Comparison of ENCODE assay signal across 8 cellular contexts in genomic region chr9:96136992-96137665, GRCh38.
DNase-seq lines count a peak whose midpoint lies in the region; ATAC-seq and TF ChIP-seq lines count a peak whose summit lies in the region.

No MANE protein-coding gene starts in this region.

- peak; percentile 69 for DNase-seq in Right ventricle myocardium superior
- no peak for DNase-seq in cardiac septum (ENCODE audit: low spot score)
- DNase-seq in Peyer's patch: peak; percentile 49 to 83 (median 66)
- peak; percentile 51 for DNase-seq in fibroblast of the aortic adventitia (ENCODE audit: low read depth)
- DNase-seq in skeletal muscle cell (ENCODE audit: low read depth): no peak
- DNase-seq in NCI-H226: no peak
- no peak for DNase-seq in cortex of kidney (lab: John Stamatoyannopoulos, UW)

- no peaks in the 10 kb centered on the region for H3K36me3 ChIP-seq in Peyer's patch

- ATAC-seq in Right ventricle myocardium superior (ENCODE audit: poor library complexity): peak; percentile 55
- ATAC-seq in HG02884 (IDR thresholded peaks at IDR 0.05; ENCODE audit: unreplicated experiment): peak; percentile 97

- H3K27ac ChIP-seq in Peyer's patch: peak overlapping the region; percentile 38 to 81 (median 66)

- peak overlapping the region in 2 of 4 donors; percentile 19 to 26 for H3K4me3 ChIP-seq in Peyer's patch
- H3K4me3 ChIP-seq in fibroblast of the aortic adventitia (ENCODE audit: low read depth, low read length): peak overlapping the region; percentile 25
- peak overlapping the region; percentile 25 for H3K4me3 ChIP-seq in skeletal muscle cell (ENCODE audit: low read depth, low read length)

- no peaks in the 10 kb centered on the region for H3K27me3 ChIP-seq in Peyer's patch

- peaks cover 0 to 13% (median 3%) of the 10 kb centered on the region in 4 donors for H3K4me1 ChIP-seq in Peyer's patch

- TF ChIP-seq POLR2A in Peyer's patch (IDR thresholded peaks at IDR 0.05): no peak

- TF ChIP-seq CTCF in Peyer's patch (IDR thresholded peaks at IDR 0.05) (no peak), fibroblast of the aortic adventitia (IDR thresholded peaks at IDR 0.05; ENCODE audit: insufficient read depth, low read length) (no peak)

- intact Hi-C loops in Right ventricle myocardium superior (cut with DNase I): no loop called here
- intact Hi-C loops in cardiac septum (cut with DNase I): no loop called here

- H3K9me3 ChIP-seq in Peyer's patch: no peaks in the 10 kb centered on the region

Comparison
In these comparisons a context has a peak if more than half of its experiments do, and no peak if none do; other contexts are left out.
1. DNase-seq: peak in Right ventricle myocardium superior (single experiment), Peyer's patch (3 of 3) and fibroblast of the aortic adventitia (single experiment); none in cardiac septum (single experiment), skeletal muscle cell (single experiment), NCI-H226 (single experiment) and cortex of kidney (single experiment).